In the genomic region with DNA sequence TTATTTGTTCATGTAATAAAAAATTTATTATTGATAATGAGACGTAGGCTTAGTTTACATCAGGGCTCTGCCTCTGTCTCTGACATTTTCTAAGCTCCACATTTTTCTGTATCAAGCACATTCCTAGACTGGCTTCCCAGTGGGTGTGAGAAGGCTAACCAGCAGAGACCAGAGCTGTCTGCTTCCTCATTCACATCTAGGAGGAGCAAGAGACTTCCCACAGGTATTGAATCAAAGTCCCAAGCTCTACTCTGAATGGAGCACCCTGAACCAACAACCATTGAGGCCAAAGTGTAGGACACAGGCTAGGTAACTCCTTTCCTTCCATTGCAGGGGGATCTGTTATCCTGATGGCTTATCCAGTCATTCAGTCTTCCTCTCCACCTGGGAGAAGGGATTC, we compare ENCODE assay signal across 18 cellular contexts.
DNase-seq lines count a peak whose midpoint lies in the region; ATAC-seq and TF ChIP-seq lines count a peak whose summit lies in the region.
"Had no signal": no experiment of that assay in that cellular context is flagged by ENCODE, and none has a peak within 500 bp of the region (broad histone marks: within the 10 kb centered on the region; RNA-seq: fewer than 3 reads in every experiment).

No MANE protein-coding gene starts in this region.

- H3K4me1 ChIP-seq in mucosa of descending colon (ENCODE audit: low read depth) (no peaks in the 10 kb centered on the region), aorta (ENCODE audit: control insufficient read depth in 1 of 2, insufficient read depth in 2 of 2, low read length in 2 of 2) (no peaks in the 10 kb centered on the region)
- H3K4me1 ChIP-seq: A549 had no signal

- H3K27me3 ChIP-seq in aorta (ENCODE audit: control insufficient read depth in 1 of 2, insufficient read depth in 2 of 2, low read length in 1 of 2): no peaks in the 10 kb centered on the region

- H3K36me3 Mint-ChIP-seq in natural killer cell (no peaks in the 10 kb centered on the region), chondrocyte (ENCODE audit: low read depth) (no peaks in the 10 kb centered on the region)
- no peaks in the 10 kb centered on the region for H3K36me3 Mint-ChIP-seq in natural killer cell treated with Interleukin-12 subunit alpha and Interleukin-12 subunit beta and Interleukin-15 and Interleukin-18, amount 100 ng/mL, for 72 hours
- peaks cover 21% of the 10 kb centered on the region for H3K36me3 Mint-ChIP-seq in activated CD8-positive, alpha-beta T cell treated with anti-CD3 and anti-CD28 coated beads, Interleukin-2, amount 10 ng/mL, durations not matched to agents 7 days and 5 days (ENCODE audit: low read depth)

- no peak for DNase-seq in natural killer cell
- DNase-seq in natural killer cell treated with Interleukin-12 subunit alpha and Interleukin-12 subunit beta and Interleukin-15 and Interleukin-18, amount 100 ng/mL, for 72 hours (ENCODE audit: low spot score): no peak
- DNase-seq in chondrocyte (ENCODE audit: low spot score): no peak
- DNase-seq in mucosa of descending colon: no peak
- no peak for DNase-seq in activated CD8-positive, alpha-beta T cell treated with anti-CD3 and anti-CD28 coated beads, Interleukin-2, amount 10 ng/mL, durations not matched to agents 7 days and 5 days
- no peak for DNase-seq in aorta
- no peak for DNase-seq in Right ventricle myocardium superior
- DNase-seq: DMS53, NCI-H1417 treated with DMSO at 0.1 percent for 48 hours, NCI-H2029 treated with DMSO at 0.1 percent for 48 hours, NCI-H510A, NCI-H82 had no signal

- H3K36me3 ChIP-seq in mucosa of descending colon (ENCODE audit: low read depth) (no peaks in the 10 kb centered on the region), aorta (ENCODE audit: control insufficient read depth in 1 of 2, insufficient read depth in 2 of 2, low read length in 1 of 2) (no peaks in the 10 kb centered on the region)

- POLR2A ChIA-PET in activated CD8-positive, alpha-beta T cell treated with anti-CD3 and anti-CD28 coated beads, Interleukin-2, amount 10 ng/mL, durations not matched to agents 7 days and 5 days (lab: Charles Lee): no interaction called here

- no peak for TF ChIP-seq CTCF in natural killer cell (IDR thresholded peaks at IDR 0.05)
- no peak for TF ChIP-seq CTCF in chondrocyte (IDR thresholded peaks at IDR 0.05)
- TF ChIP-seq CTCF in mucosa of descending colon (IDR thresholded peaks at IDR 0.05): no peak

- no peak overlapping the region for H3K4me3 Mint-ChIP-seq in natural killer cell
- no peak overlapping the region for H3K4me3 Mint-ChIP-seq in natural killer cell treated with Interleukin-12 subunit alpha and Interleukin-12 subunit beta and Interleukin-15 and Interleukin-18, amount 100 ng/mL, for 72 hours
- H3K4me3 Mint-ChIP-seq in chondrocyte (ENCODE audit: unreplicated experiment): no peak overlapping the region
- H3K4me3 Mint-ChIP-seq in activated CD8-positive, alpha-beta T cell treated with anti-CD3 and anti-CD28 coated beads, Interleukin-2, amount 10 ng/mL, durations not matched to agents 7 days and 5 days: no peak overlapping the region

- H3K9me3 ChIP-seq in mucosa of descending colon (no peaks in the 10 kb centered on the region), aorta (ENCODE audit: control insufficient read depth, low read length) (no peaks in the 10 kb centered on the region)
- H3K9me3 ChIP-seq: A549 had no signal

- peak in 1 of 3 donors; percentile 26 for ATAC-seq in natural killer cell
- ATAC-seq in natural killer cell treated with Interleukin-12 subunit alpha and Interleukin-12 subunit beta and Interleukin-15 and Interleukin-18, amount 100 ng/mL, for 72 hours: no peak
- peak; percentile 68 for ATAC-seq in mucosa of descending colon
- ATAC-seq in activated CD8-positive, alpha-beta T cell treated with anti-CD3 and anti-CD28 coated beads, Interleukin-2, amount 10 ng/mL, durations not matched to agents 7 days and 5 days: no peak
- no peak for ATAC-seq in aorta (ENCODE audit: low FRiP score)
- ATAC-seq in Right ventricle myocardium superior (ENCODE audit: poor library complexity): no peak
- no peak for ATAC-seq in HG02840 (IDR thresholded peaks at IDR 0.05; ENCODE audit: low FRiP score, unreplicated experiment)
- ATAC-seq: A549, HCT116, Panc1, Right ventricle myocardium inferior had no signal

- WGBS in aorta, 2 donors: 70 to 81% methylated on average over 1 of the region's 1 CpG

- CTCF ChIA-PET in activated CD8-positive, alpha-beta T cell treated with anti-CD3 and anti-CD28 coated beads, Interleukin-2, amount 10 ng/mL, durations not matched to agents 7 days and 5 days (lab: Charles Lee): interaction anchor here (1.1 kb wide), 1 partner anchor 17 kb away, joined by 3 read pairs; no protein-coding TSS in a partner anchor

- intact Hi-C loops in natural killer cell (cut with micrococcal nuclease) (no loop called here), mucosa of descending colon (cut with DNase I, micrococcal nuclease) (no loop called here), aorta (cut with DNase I) (no loop called here), Right ventricle myocardium superior (cut with DNase I) (no loop called here)

- no peak overlapping the region for H3K27ac ChIP-seq in aorta (ENCODE audit: low read depth in 1 of 2, low read length in 2 of 2)
- H3K27ac ChIP-seq: A549, C4-2B had no signal

- H3K27ac Mint-ChIP-seq in natural killer cell: peak overlapping the region; percentile 10 to 41
- no peak overlapping the region for H3K27ac Mint-ChIP-seq in natural killer cell treated with Interleukin-12 subunit alpha and Interleukin-12 subunit beta and Interleukin-15 and Interleukin-18, amount 100 ng/mL, for 72 hours
- peak overlapping the region; percentile 79 for H3K27ac Mint-ChIP-seq in chondrocyte (ENCODE audit: unreplicated experiment)
- no peak overlapping the region for H3K27ac Mint-ChIP-seq in activated CD8-positive, alpha-beta T cell treated with anti-CD3 and anti-CD28 coated beads, Interleukin-2, amount 10 ng/mL, durations not matched to agents 7 days and 5 days

- no peaks in the 10 kb centered on the region for H3K9me3 Mint-ChIP-seq in natural killer cell
- H3K9me3 Mint-ChIP-seq in natural killer cell treated with Interleukin-12 subunit alpha and Interleukin-12 subunit beta and Interleukin-15 and Interleukin-18, amount 100 ng/mL, for 72 hours: peaks cover 5% of the 10 kb centered on the region
- no peaks in the 10 kb centered on the region for H3K9me3 Mint-ChIP-seq in chondrocyte (ENCODE audit: low read depth)
- H3K9me3 Mint-ChIP-seq in activated CD8-positive, alpha-beta T cell treated with anti-CD3 and anti-CD28 coated beads, Interleukin-2, amount 10 ng/mL, durations not matched to agents 7 days and 5 days (ENCODE audit: insufficient read depth): no peaks in the 10 kb centered on the region

- H3K4me1 Mint-ChIP-seq in natural killer cell (peaks cover 79 to 82% of the 10 kb centered on the region in 2 donors), chondrocyte (ENCODE audit: low read depth) (peaks cover 13% of the 10 kb centered on the region)
- H3K4me1 Mint-ChIP-seq in natural killer cell treated with Interleukin-12 subunit alpha and Interleukin-12 subunit beta and Interleukin-15 and Interleukin-18, amount 100 ng/mL, for 72 hours (ENCODE audit: low read depth in 2 of 2): peaks cover 34 to 38% of the 10 kb centered on the region in 2 donors
- H3K4me1 Mint-ChIP-seq in activated CD8-positive, alpha-beta T cell treated with anti-CD3 and anti-CD28 coated beads, Interleukin-2, amount 10 ng/mL, durations not matched to agents 7 days and 5 days (ENCODE audit: low read depth): peaks cover 21% of the 10 kb centered on the region

- H3K27me3 Mint-ChIP-seq in natural killer cell (ENCODE audit: low read depth in 2 of 2) (no peaks in the 10 kb centered on the region), chondrocyte (ENCODE audit: low read depth) (no peaks in the 10 kb centered on the region)
- H3K27me3 Mint-ChIP-seq in natural killer cell treated with Interleukin-12 subunit alpha and Interleukin-12 subunit beta and Interleukin-15 and Interleukin-18, amount 100 ng/mL, for 72 hours: no peaks in the 10 kb centered on the region
- no peaks in the 10 kb centered on the region for H3K27me3 Mint-ChIP-seq in activated CD8-positive, alpha-beta T cell treated with anti-CD3 and anti-CD28 coated beads, Interleukin-2, amount 10 ng/mL, durations not matched to agents 7 days and 5 days (ENCODE audit: low read depth)

- H3K4me3 ChIP-seq in mucosa of descending colon (no peak overlapping the region), aorta (ENCODE audit: low read length in 2 of 2) (no peak overlapping the region)
- H3K4me3 ChIP-seq: A549 had no signal

Comparison
In these comparisons a context has a peak if more than half of its experiments do, and no peak if none do; other contexts are left out.
1. H3K27ac Mint-ChIP-seq: peak in natural killer cell (2 of 2) and chondrocyte (single experiment); none in natural killer cell treated with Interleukin-12 subunit alpha and Interleukin-12 subunit beta and Interleukin-15 and Interleukin-18, amount 100 ng/mL, for 72 hours (0 of 2) and activated CD8-positive, alpha-beta T cell treated with anti-CD3 and anti-CD28 coated beads, Interleukin-2, amount 10 ng/mL, durations not matched to agents 7 days and 5 days (single experiment).